38 cellular contexts compared by ENCODE assay signal in genomic region chr14:43001729-43002128, GRCh38.
"Had no signal": no experiment of that assay in that cellular context is flagged by ENCODE, and none has a peak within 500 bp of the region (broad histone marks: within the 10 kb centered on the region; RNA-seq: fewer than 3 reads in every experiment).

No MANE protein-coding gene starts in this region.

- H3K36me3 Mint-ChIP-seq: activated CD8-positive, alpha-beta memory T cell treated with anti-CD3 and anti-CD28 coated beads, Interleukin-2, amount 10 ng/mL, durations not matched to agents 7 days and 5 days; activated naive CD4-positive, alpha-beta T cell treated with anti-CD3 and anti-CD28 coated beads, Interleukin-2, amount 10 ng/mL, durations not matched to agents 7 days and 5 days; activated naive CD8-positive, alpha-beta T cell; brain; T-cell had no signal

- H3K4me3 Mint-ChIP-seq: activated CD4-positive, alpha-beta memory T cell treated with anti-CD3 and anti-CD28 coated beads, Interleukin-2, amount 10 ng/mL, durations not matched to agents 7 days and 5 days; activated CD8-positive, alpha-beta memory T cell treated with anti-CD3 and anti-CD28 coated beads, Interleukin-2, amount 10 ng/mL, durations not matched to agents 7 days and 5 days; activated naive CD4-positive, alpha-beta T cell treated with anti-CD3 and anti-CD28 coated beads, Interleukin-2, amount 10 ng/mL, durations not matched to agents 7 days and 5 days; activated naive CD8-positive, alpha-beta T cell; activated naive CD8-positive, alpha-beta T cell treated with anti-CD3 and anti-CD28 coated beads, Interleukin-2, amount 50 U/mL, for 24 hours; brain; T-cell had no signal

- H3K4me1 ChIP-seq: SJSA1 had no signal

- H3K27me3 Mint-ChIP-seq: activated CD4-positive, alpha-beta memory T cell treated with anti-CD3 and anti-CD28 coated beads, Interleukin-2, amount 10 ng/mL, durations not matched to agents 7 days and 5 days; activated CD8-positive, alpha-beta memory T cell treated with anti-CD3 and anti-CD28 coated beads, Interleukin-2, amount 10 ng/mL, durations not matched to agents 7 days and 5 days; activated naive CD4-positive, alpha-beta T cell treated with anti-CD3 and anti-CD28 coated beads, Interleukin-2, amount 10 ng/mL, durations not matched to agents 7 days and 5 days; activated naive CD8-positive, alpha-beta T cell; activated naive CD8-positive, alpha-beta T cell treated with anti-CD3 and anti-CD28 coated beads, Interleukin-2, amount 50 U/mL, for 24 hours; T-cell had no signal

- FAIRE-seq: bronchial epithelial cell had no signal

- H3K27me3 ChIP-seq: MG63, SJSA1 had no signal

- H3K36me3 ChIP-seq: MG63, SJSA1, WERI-Rb-1 had no signal

- H3K4me1 Mint-ChIP-seq: activated CD4-positive, alpha-beta memory T cell treated with anti-CD3 and anti-CD28 coated beads, Interleukin-2, amount 10 ng/mL, durations not matched to agents 7 days and 5 days; activated CD8-positive, alpha-beta memory T cell treated with anti-CD3 and anti-CD28 coated beads, Interleukin-2, amount 10 ng/mL, durations not matched to agents 7 days and 5 days; activated naive CD4-positive, alpha-beta T cell treated with anti-CD3 and anti-CD28 coated beads, Interleukin-2, amount 10 ng/mL, durations not matched to agents 7 days and 5 days; activated naive CD8-positive, alpha-beta T cell treated with anti-CD3 and anti-CD28 coated beads, Interleukin-2, amount 50 U/mL, for 24 hours; brain; T-cell had no signal

- H3K27ac ChIP-seq: SJSA1, WERI-Rb-1 had no signal

- H3K27ac Mint-ChIP-seq: activated CD4-positive, alpha-beta memory T cell treated with anti-CD3 and anti-CD28 coated beads, Interleukin-2, amount 10 ng/mL, durations not matched to agents 7 days and 5 days; activated CD8-positive, alpha-beta memory T cell treated with anti-CD3 and anti-CD28 coated beads, Interleukin-2, amount 10 ng/mL, durations not matched to agents 7 days and 5 days; activated naive CD4-positive, alpha-beta T cell treated with anti-CD3 and anti-CD28 coated beads, Interleukin-2, amount 10 ng/mL, durations not matched to agents 7 days and 5 days; activated naive CD8-positive, alpha-beta T cell; activated naive CD8-positive, alpha-beta T cell treated with anti-CD3 and anti-CD28 coated beads, Interleukin-2, amount 50 U/mL, for 24 hours; brain; T-cell had no signal

- ATAC-seq: activated CD8-positive, alpha-beta memory T cell treated with anti-CD3 and anti-CD28 coated beads, Interleukin-2, amount 10 ng/mL, durations not matched to agents 7 days and 5 days; activated naive CD8-positive, alpha-beta T cell treated with anti-CD3 and anti-CD28 coated beads, Interleukin-2, amount 50 U/mL, for 24 hours; SK-N-SH treated with all-trans-retinoic acid at 6 μM for 48 hours; T-cell had no signal

- DNase-seq: activated CD4-positive, alpha-beta memory T cell treated with anti-CD3 and anti-CD28 coated beads, Interleukin-2, amount 10 ng/mL, durations not matched to agents 7 days and 5 days; activated CD4-positive, alpha-beta T cell treated with anti-CD3 and anti-CD28 coated beads for 1 hour; activated CD4-positive, alpha-beta T cell treated with anti-CD3 and anti-CD28 coated beads for 48 hours; activated CD4-positive, CD25-positive, alpha-beta regulatory T cell; activated CD8-positive, alpha-beta memory T cell treated with anti-CD3 and anti-CD28 coated beads for 24 hours; activated CD8-positive, alpha-beta memory T cell treated with anti-CD3 and anti-CD28 coated beads, Interleukin-2, amount 10 ng/mL, durations not matched to agents 7 days and 5 days; activated CD8-positive, alpha-beta memory T cell treated with anti-CD3 and anti-CD28 coated beads, Interleukin-2, amount 50 U/mL, for 48 hours; activated effector memory CD4-positive, alpha-beta T cell treated with Interleukin-2 at 50 U/mL for 16 hours; activated naive CD4-positive, alpha-beta T cell treated with anti-CD3 and anti-CD28 coated beads, Interleukin-2, amount 10 ng/mL, durations not matched to agents 7 days and 5 days; activated naive CD8-positive, alpha-beta T cell treated with anti-CD3 and anti-CD28 coated beads, Interleukin-2, amount 50 U/mL, for 24 hours; activated T-cell treated with anti-CD3 and anti-CD28 coated beads, Interleukin-2, amount 50 U/mL, for 48 hours; anterior cingulate cortex; caudate nucleus; cerebellar nuclear complex; Kasumi-1; KBM-7; MG63; NCI-H1048; NCI-H1105 treated with DMSO at 0.1 percent for 48 hours; NCI-H1436; NCI-H1694 treated with DMSO at 0.1 percent for 48 hours; NCI-H2029; NCI-H2107; NCI-H226; NCI-H446 treated with DMSO at 0.1 percent for 48 hours; NCI-H524; NCI-H69; NK-92 treated with Interleukin-12 subunit alpha and Interleukin-12 subunit beta, amount 100 ng/mL, for 24 hours; SHP77 treated with DMSO at 0.1 percent for 48 hours; T-cell; T-helper 2 cell; T-helper 9 cell; WERI-Rb-1 had no signal

- H3K4me3 ChIP-seq: MG63, SJSA1 had no signal

- H3K9me3 ChIP-seq: SJSA1 had no signal
